In the genomic region with DNA sequence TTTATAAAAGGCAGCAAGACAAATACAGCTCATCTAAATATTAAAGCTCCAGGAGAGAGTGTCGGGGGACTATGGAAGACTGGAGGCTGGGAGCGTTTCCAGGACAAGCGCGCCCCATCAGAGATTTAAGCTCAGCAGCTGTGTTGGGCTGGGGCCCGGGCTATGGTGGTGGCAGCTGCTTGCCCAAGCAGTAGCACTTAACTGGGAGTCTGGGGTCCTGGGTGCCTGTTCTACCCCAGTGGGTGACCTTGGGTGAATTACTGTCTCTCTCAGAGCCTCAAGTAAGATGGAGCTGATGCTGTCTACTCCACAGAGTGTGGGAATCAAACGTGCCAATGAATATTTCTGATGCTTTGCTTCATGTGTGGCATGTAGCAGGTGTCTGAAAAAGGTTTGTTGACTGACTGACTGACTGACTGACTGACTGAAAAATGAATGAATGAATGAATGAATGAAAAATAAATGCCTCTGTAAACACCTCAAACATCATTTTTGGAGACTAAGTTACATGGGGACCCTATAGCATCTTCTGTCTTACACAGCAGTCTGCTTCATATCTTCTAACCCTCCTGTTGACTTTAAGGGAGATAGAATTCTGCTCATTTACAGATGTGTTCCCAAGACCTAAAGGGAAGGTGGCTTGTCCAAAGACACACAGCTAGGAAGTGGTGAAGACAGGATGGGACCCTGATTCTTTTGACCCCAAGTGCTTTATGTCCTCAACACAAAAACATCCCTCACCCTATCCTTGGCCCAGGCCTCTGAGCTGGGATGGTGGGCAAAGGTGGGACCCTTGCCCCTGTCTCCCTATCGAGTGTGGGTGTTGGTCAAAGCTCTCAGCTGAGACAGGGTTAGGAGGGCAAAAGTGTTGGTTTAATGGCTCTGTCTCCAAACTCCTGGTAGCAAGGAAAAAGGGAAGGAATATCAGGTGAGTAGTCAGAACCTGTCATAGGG, we compare ENCODE assay signal across 10 cellular contexts.
DNase-seq lines count a peak whose midpoint lies in the region; ATAC-seq, FAIRE-seq and TF ChIP-seq lines count a peak whose summit lies in the region.
"Had no signal": no experiment of that assay in that cellular context is flagged by ENCODE, and none has a peak within 500 bp of the region (broad histone marks: within the 10 kb centered on the region; RNA-seq: fewer than 3 reads in every experiment).

No MANE protein-coding gene starts in this region.

- CTCF ChIA-PET in A549 (lab: Yijun Ruan, JAX) = interaction anchor here (0.7 to 1.4 kb wide), 7 partner anchors 9 to 269 kb away, joined by 3 to 4 read pairs (median 3); no protein-coding TSS in a partner anchor

- POLR2A ChIA-PET in A549 (lab: Yijun Ruan, JAX) = interaction anchor here (0.8 to 2.0 kb wide), 2 partner anchors 64 to 562 kb away, joined by 3 to 4 read pairs; partner anchors contain the start of gene SRSF6

- H2BK5ac ChIP-seq in H9 (ENCODE audit: insufficient read length, low read length) = no peak overlapping the region

- H4K91ac ChIP-seq in H9 (ENCODE audit: insufficient read length, low read depth, low read length) = no peak overlapping the region

- H2BK120ac ChIP-seq in H9 (ENCODE audit: low read depth, low read length, poor library complexity, severe bottlenecking) = no peak overlapping the region

- no peaks in the 10 kb centered on the region for H3K23me2 ChIP-seq in H9 (ENCODE audit: insufficient read length, low read depth, low read length, poor library complexity, severe bottlenecking)

- ATAC-seq in A549 (peak in 1 of 2 experiments; percentile 25; a peak in 2 of 6 replicates), DND-41 (ENCODE audit: insufficient read depth, low read depth) (peak; percentile 0; the same call in 1 of the 3 replicates), GM21737 (IDR thresholded peaks at IDR 0.05; ENCODE audit: unreplicated experiment) (no peak), GM18505 (IDR thresholded peaks at IDR 0.05; ENCODE audit: unreplicated experiment) (no peak)

- peaks cover 26% of the 10 kb centered on the region for H3K27me3 Mint-ChIP-seq in activated T-helper 1 cell treated with anti-CD3 and anti-CD28 coated beads, Interleukin-12 subunit alpha, Interleukin-12 subunit beta, Interleukin-2, Interleukin-4 antibody, amounts not matched to agents 30 ng/mL and 10 ng/mL and 1 ng/mL, durations not matched to agents 14 hours and 24 hours and 36 hours (ENCODE audit: insufficient read depth)
- H3K27me3 Mint-ChIP-seq in mesothelial cell of epicardium (ENCODE audit: low read depth) (peaks cover 11% of the 10 kb centered on the region), H9 (ENCODE audit: low read depth) (peaks cover 2% of the 10 kb centered on the region)

- H3K9me3 ChIP-seq in A549 (no peaks in the 10 kb centered on the region), DND-41 (ENCODE audit: insufficient read depth, low read length, severe bottlenecking) (no peaks in the 10 kb centered on the region), H9 (ENCODE audit: control insufficient read depth, low read depth, low read length) (no peaks in the 10 kb centered on the region)
- H3K9me3 ChIP-seq: ovary had no signal

- H3K4me3 ChIP-seq in A549 = no peak overlapping the region
- H3K4me3 ChIP-seq in DND-41 (ENCODE audit: low read depth in 1 of 2, low read length in 2 of 2) = no peak overlapping the region
- H3K4me3 ChIP-seq: ovary had no signal

- H2AK5ac ChIP-seq in H9 (ENCODE audit: insufficient read length, low read length) = no peak overlapping the region

- 83% methylated on average over 7 of the region's 7 CpGs for WGBS in A549 (ENCODE audit: missing lambda C conversion rate)
- no CpG with 5 or more reads among the region's 7 CpGs for WGBS in H9 (ENCODE audit: extremely low coverage, insufficient read length, low lambda C conversion rate)

- H3K36me3 Mint-ChIP-seq in activated T-helper 1 cell treated with anti-CD3 and anti-CD28 coated beads, Interleukin-12 subunit alpha, Interleukin-12 subunit beta, Interleukin-2, Interleukin-4 antibody, amounts not matched to agents 30 ng/mL and 10 ng/mL and 1 ng/mL, durations not matched to agents 14 hours and 24 hours and 36 hours (ENCODE audit: low read depth) = no peaks in the 10 kb centered on the region
- H3K36me3 Mint-ChIP-seq in mesothelial cell of epicardium (no peaks in the 10 kb centered on the region), H9 (ENCODE audit: insufficient read depth in 1 of 3, low read depth in 3 of 3) (no peaks in the 10 kb centered on the region)
- H3K36me3 Mint-ChIP-seq: IgD-negative memory B cell had no signal

- H3K4me1 Mint-ChIP-seq in activated T-helper 1 cell treated with anti-CD3 and anti-CD28 coated beads, Interleukin-12 subunit alpha, Interleukin-12 subunit beta, Interleukin-2, Interleukin-4 antibody, amounts not matched to agents 30 ng/mL and 10 ng/mL and 1 ng/mL, durations not matched to agents 14 hours and 24 hours and 36 hours (ENCODE audit: low read depth) = peaks cover 32% of the 10 kb centered on the region
- H3K4me1 Mint-ChIP-seq in mesothelial cell of epicardium = peaks cover 23% of the 10 kb centered on the region
- H3K4me1 Mint-ChIP-seq in H9 = peaks cover 14 to 20% of the 10 kb centered on the region in 2 experiments

- no peak for TF ChIP-seq RAD21 in A549 (conservative IDR thresholded peaks at IDR 0.05 in 1 of 2, IDR thresholded peaks at IDR 0.05 in 1 of 2)

- no peak overlapping the region for H3K14ac ChIP-seq in H9 (ENCODE audit: insufficient read depth, low read length)

- no peaks in the 10 kb centered on the region for H3K9me3 Mint-ChIP-seq in activated T-helper 1 cell treated with anti-CD3 and anti-CD28 coated beads, Interleukin-12 subunit alpha, Interleukin-12 subunit beta, Interleukin-2, Interleukin-4 antibody, amounts not matched to agents 30 ng/mL and 10 ng/mL and 1 ng/mL, durations not matched to agents 14 hours and 24 hours and 36 hours
- no peaks in the 10 kb centered on the region for H3K9me3 Mint-ChIP-seq in mesothelial cell of epicardium
- no peaks in the 10 kb centered on the region for H3K9me3 Mint-ChIP-seq in H9
- H3K9me3 Mint-ChIP-seq: IgD-negative memory B cell had no signal

- no peak overlapping the region for H3K56ac ChIP-seq in H9 (ENCODE audit: insufficient read length, low read depth, low read length)

- TF ChIP-seq EP300 in A549 (IDR thresholded peaks at IDR 0.05) = no peak

- H2BK12ac ChIP-seq in H9 (ENCODE audit: insufficient read length, low read depth, low read length) = no peak overlapping the region

- no peak overlapping the region for H3K18ac ChIP-seq in H9 (ENCODE audit: insufficient read length, low read depth, low read length)

- H3K4me1 ChIP-seq in A549 (peaks cover 27% of the 10 kb centered on the region), DND-41 (ENCODE audit: insufficient read depth, low read length) (peaks cover 44% of the 10 kb centered on the region), H9 (ENCODE audit: insufficient read depth, low read length) (no peaks in the 10 kb centered on the region)

- peaks cover 5% of the 10 kb centered on the region for H3K27me3 ChIP-seq in DND-41 (ENCODE audit: insufficient read depth, low read length, poor library complexity)
- no peaks in the 10 kb centered on the region for H3K27me3 ChIP-seq in H9 (ENCODE audit: insufficient read depth, low read length)
- H3K27me3 ChIP-seq: ovary had no signal

- no peak overlapping the region for H2BK15ac ChIP-seq in H9 (ENCODE audit: low read depth, low read length)

- intact Hi-C loops in activated T-helper 1 cell treated with anti-CD3 and anti-CD28 coated beads, Interleukin-12 subunit alpha, Interleukin-12 subunit beta, Interleukin-2, Interleukin-4 antibody, amounts not matched to agents 30 ng/mL and 10 ng/mL and 1 ng/mL, durations not matched to agents 14 hours and 24 hours and 36 hours (cut with micrococcal nuclease) = loop anchor here (2.0 to 5.0 kb wide), 3 partner anchors 42 to 64 kb away; no protein-coding TSS in a partner anchor

- H2AFZ ChIP-seq in DND-41 (ENCODE audit: low read depth, low read length) = no peak overlapping the region
- H2AFZ ChIP-seq in H9 (ENCODE audit: low read length) = no peak overlapping the region

- no peaks in the 10 kb centered on the region for H3K79me2 ChIP-seq in DND-41 (ENCODE audit: insufficient read depth, low read length)
- H3K79me2 ChIP-seq in H9 (ENCODE audit: insufficient read depth, low read length) = no peaks in the 10 kb centered on the region

- FAIRE-seq in A549 (lab: Jason Lieb, UNC) = no peak

- TF ChIP-seq POLR2A in A549 (IDR thresholded peaks at IDR 0.05; ENCODE audit: low read length) (no peak), GM18505 (IDR thresholded peaks at IDR 0.05; ENCODE audit: borderline replicate concordance, extremely low read depth, insufficient read depth, insufficient read length) (no peak)

- H3K23ac ChIP-seq in H9 (ENCODE audit: insufficient read length, low read depth, low read length) = no peak overlapping the region

- no peaks in the 10 kb centered on the region for H3K36me3 ChIP-seq in DND-41 (ENCODE audit: insufficient read depth, low read length)
- H3K36me3 ChIP-seq: ovary had no signal

- H4K5ac ChIP-seq in H9 (ENCODE audit: insufficient read length, low read depth, low read length) = no peak overlapping the region

- no peak for TF ChIP-seq CTCF in A549 (IDR thresholded peaks at IDR 0.05)
- TF ChIP-seq CTCF in DND-41 (IDR thresholded peaks at IDR 0.05; ENCODE audit: borderline replicate concordance, extremely low read depth, low read length, poor library complexity, severe bottlenecking) = no peak
- TF ChIP-seq CTCF in mesothelial cell of epicardium (IDR thresholded peaks at IDR 0.05; ENCODE audit: unreplicated experiment) = no peak
- TF ChIP-seq CTCF in H9 (conservative IDR thresholded peaks at IDR 0.05) = no peak

- H4K20me1 ChIP-seq in DND-41 (ENCODE audit: insufficient read depth, low read length) (peaks cover 17% of the 10 kb centered on the region; the same call in 1 of the 2 replicates), H9 (ENCODE audit: control insufficient read depth, insufficient read depth, insufficient read length) (no peaks in the 10 kb centered on the region)

- no peak overlapping the region for H3T11ph ChIP-seq in H9 (ENCODE audit: low read length)

- H3K4me2 ChIP-seq in A549 (peak overlapping the region; percentile 68), DND-41 (ENCODE audit: insufficient read depth, low read length) (no peak overlapping the region), H9 (ENCODE audit: insufficient read depth, insufficient read length, low read length) (no peak overlapping the region)

- H2BK20ac ChIP-seq in H9 (ENCODE audit: low read depth, low read length, poor library complexity, severe bottlenecking) = no peak overlapping the region

- no peak for DNase-seq in A549 (ENCODE audit: low read depth in 1 of 2, low spot score in 1 of 2)
- DNase-seq in DND-41 = peak; percentile 26
- DNase-seq in activated T-helper 1 cell treated with anti-CD3 and anti-CD28 coated beads, Interleukin-12 subunit alpha, Interleukin-12 subunit beta, Interleukin-2, Interleukin-4 antibody, amounts not matched to agents 30 ng/mL and 10 ng/mL and 1 ng/mL, durations not matched to agents 14 hours and 24 hours and 36 hours (ENCODE audit: low spot score) = no peak
- DNase-seq in mesothelial cell of epicardium (ENCODE audit: low spot score in 2 of 2, unreplicated experiment in 2 of 2) = no peak
- no peak for DNase-seq in H9
- DNase-seq in NOMO-1 treated with DMSO at 0.1 percent for 48 hours (lab: John Stamatoyannopoulos, UW; ENCODE audit: unreplicated experiment) = no peak

- H3K9ac ChIP-seq in DND-41 (ENCODE audit: low read depth, low read length) = no peak overlapping the region
- no peak overlapping the region for H3K9ac ChIP-seq in H9 (ENCODE audit: extremely low read depth, insufficient read length, low read length)

- H3K4ac ChIP-seq in H9 (ENCODE audit: low read depth, low read length) = no peak overlapping the region

- peak overlapping the region; percentile 53 for H3K27ac Mint-ChIP-seq in activated T-helper 1 cell treated with anti-CD3 and anti-CD28 coated beads, Interleukin-12 subunit alpha, Interleukin-12 subunit beta, Interleukin-2, Interleukin-4 antibody, amounts not matched to agents 30 ng/mL and 10 ng/mL and 1 ng/mL, durations not matched to agents 14 hours and 24 hours and 36 hours
- H3K27ac Mint-ChIP-seq in mesothelial cell of epicardium (peak overlapping the region; percentile 78), H9 (no peak overlapping the region; a peak in 1 of 7 replicates)

- peak overlapping the region; percentile 23 for H3K4me3 Mint-ChIP-seq in activated T-helper 1 cell treated with anti-CD3 and anti-CD28 coated beads, Interleukin-12 subunit alpha, Interleukin-12 subunit beta, Interleukin-2, Interleukin-4 antibody, amounts not matched to agents 30 ng/mL and 10 ng/mL and 1 ng/mL, durations not matched to agents 14 hours and 24 hours and 36 hours
- H3K4me3 Mint-ChIP-seq in mesothelial cell of epicardium = peak overlapping the region; percentile 20
- no peak overlapping the region for H3K4me3 Mint-ChIP-seq in H9

- no peaks in the 10 kb centered on the region for H3K79me1 ChIP-seq in H9 (ENCODE audit: insufficient read depth, low read depth, low read length, poor library complexity, severe bottlenecking)

- H3K27ac ChIP-seq in A549 = peak overlapping the region; percentile 43 to 69; a peak in 4 of 6 replicates
- peak overlapping the region; percentile 47; the same call in 1 of the 2 replicates for H3K27ac ChIP-seq in DND-41 (ENCODE audit: low read length)
- no peak overlapping the region for H3K27ac ChIP-seq in H9 (ENCODE audit: insufficient read length, low read depth, low read length)
- H3K27ac ChIP-seq: ovary had no signal

- no peak overlapping the region for H4K8ac ChIP-seq in H9 (replicated peaks; ENCODE audit: insufficient read length, low read depth, low read length)

Comparison
In these comparisons a context has a peak if more than half of its experiments do, and no peak if none do; other contexts are left out.
1. H3K27ac Mint-ChIP-seq: peak in activated T-helper 1 cell treated with anti-CD3 and anti-CD28 coated beads, Interleukin-12 subunit alpha, Interleukin-12 subunit beta, Interleukin-2, Interleukin-4 antibody, amounts not matched to agents 30 ng/mL and 10 ng/mL and 1 ng/mL, durations not matched to agents 14 hours and 24 hours and 36 hours (single experiment) and mesothelial cell of epicardium (single experiment); none in H9 (0 of 3).
2. H3K4me3 Mint-ChIP-seq: peak in activated T-helper 1 cell treated with anti-CD3 and anti-CD28 coated beads, Interleukin-12 subunit alpha, Interleukin-12 subunit beta, Interleukin-2, Interleukin-4 antibody, amounts not matched to agents 30 ng/mL and 10 ng/mL and 1 ng/mL, durations not matched to agents 14 hours and 24 hours and 36 hours (single experiment) and mesothelial cell of epicardium (single experiment); none in H9 (0 of 2).